Comparison of ENCODE assay signal across 13 cellular contexts in genomic region chr9:72542538-72542835, GRCh38. TPM values are rescaled to one million over a fixed set of nuclear protein-coding genes. Genes with fewer than 3 reads are reported as not detected.
DNase-seq lines count a peak whose midpoint lies in the region; ATAC-seq and TF ChIP-seq lines count a peak whose summit lies in the region.
"Not testable (repeated sequence)": the region's sequence is repeated elsewhere in the genome, so short reads cannot be mapped to it uniquely, and the experiment has no call there.
"Had no signal": no experiment of that assay in that cellular context is flagged by ENCODE, and none has a peak within 500 bp of the region (broad histone marks: within the 10 kb centered on the region; RNA-seq: fewer than 3 reads in every experiment).

No MANE protein-coding gene starts in this region.

- H2AFZ ChIP-seq in fibroblast of lung (ENCODE audit: low read length), result not testable (repeated sequence)

- not testable (repeated sequence) for H3K27ac ChIP-seq in fibroblast of lung (ENCODE audit: insufficient read depth, low read length); left lung

- not testable (repeated sequence) for H3K4me3 Mint-ChIP-seq in activated naive CD8-positive, alpha-beta T cell treated with anti-CD3 and anti-CD28 coated beads for 36 hours; chondrocyte (ENCODE audit: unreplicated experiment)

- intact Hi-C loops in left lung (cut with DNase I), result not testable (repeated sequence)

- not testable (repeated sequence) for H4K20me1 ChIP-seq in fibroblast of lung (ENCODE audit: control insufficient read depth, extremely low read depth, insufficient read depth, low read length)

- H3K4me3 ChIP-seq in fibroblast of lung (replicated peaks in 1 of 4; ENCODE audit: control extremely low read depth in 1 of 4, insufficient read depth in 1 of 4, low read depth in 3 of 4, low read length in 4 of 4); left lung: not testable (repeated sequence)

- H3K36me3 ChIP-seq in fibroblast of lung (ENCODE audit: control insufficient read depth, insufficient read depth, low read length); left lung: not testable (repeated sequence)

- DNase-seq in EL (peak; percentile 69), LHCN-M2 (ENCODE audit: low read depth) (peak; percentile 47), fibroblast of lung (ENCODE audit: low read depth in 2 of 2) (peak; percentile 53 to 72)
- DNase-seq in activated naive CD8-positive, alpha-beta T cell treated with anti-CD3 and anti-CD28 coated beads for 36 hours; chondrocyte (ENCODE audit: low spot score); left lung: not testable (repeated sequence)

- H3K27ac Mint-ChIP-seq in activated naive CD8-positive, alpha-beta T cell treated with anti-CD3 and anti-CD28 coated beads for 36 hours, result peak overlapping the region; percentile 88
- H3K27ac Mint-ChIP-seq in chondrocyte (ENCODE audit: unreplicated experiment), result peak overlapping the region; percentile 70

- peaks cover 14% of the 10 kb centered on the region for H3K4me1 Mint-ChIP-seq in activated naive CD8-positive, alpha-beta T cell treated with anti-CD3 and anti-CD28 coated beads for 36 hours
- peaks cover 41% of the 10 kb centered on the region for H3K4me1 Mint-ChIP-seq in chondrocyte (ENCODE audit: low read depth)

- H3K9me3 Mint-ChIP-seq in activated naive CD8-positive, alpha-beta T cell treated with anti-CD3 and anti-CD28 coated beads for 36 hours; chondrocyte (ENCODE audit: low read depth): not testable (repeated sequence)

- H3K79me2 ChIP-seq in fibroblast of lung (ENCODE audit: control insufficient read depth, insufficient read depth, low read length), result not testable (repeated sequence)

- H3K4me1 ChIP-seq in fibroblast of lung (ENCODE audit: control insufficient read depth, extremely low read depth, insufficient read depth, low read length); left lung: not testable (repeated sequence)

- H3K4me2 ChIP-seq in fibroblast of lung (ENCODE audit: extremely low read depth, insufficient read depth, low read length), result not testable (repeated sequence)

- not testable (repeated sequence) for H3K9me3 ChIP-seq in fibroblast of lung (ENCODE audit: control insufficient read depth, insufficient read depth, low read depth, low read length); left lung

- not testable (repeated sequence) for TF ChIP-seq CTCF in chondrocyte (IDR thresholded peaks at IDR 0.05); fibroblast of lung (conservative IDR thresholded peaks at IDR 0.05 in 1 of 2, IDR thresholded peaks at IDR 0.05 in 1 of 2; ENCODE audit: low read depth in 1 of 2, low read length in 2 of 2); left lung (IDR thresholded peaks at IDR 0.05)

- not testable (repeated sequence) for H3K27me3 ChIP-seq in fibroblast of lung (ENCODE audit: control insufficient read depth, insufficient read depth, low read length); left lung

- peak; percentile 56; the same call in 2 of the 3 replicates for ATAC-seq in SK-N-SH treated with all-trans-retinoic acid at 6 μM for 48 hours
- ATAC-seq in left lung, result peak; percentile 7

- not testable (repeated sequence) for H3K27me3 Mint-ChIP-seq in activated naive CD8-positive, alpha-beta T cell treated with anti-CD3 and anti-CD28 coated beads for 36 hours; chondrocyte (ENCODE audit: low read depth)

- not testable (repeated sequence) for H3K9ac ChIP-seq in fibroblast of lung (ENCODE audit: insufficient read depth, low read length)

- H3K36me3 Mint-ChIP-seq in activated naive CD8-positive, alpha-beta T cell treated with anti-CD3 and anti-CD28 coated beads for 36 hours; chondrocyte (ENCODE audit: low read depth): not testable (repeated sequence)

RNA-seq across cellular contexts. Expression of gene TMC1, which starts 21.1 kb away (rescaled TPM):
- not detected in 2 replicates for total RNA-seq in LHCN-M2 (2014; rRNA removed)
- polyA plus RNA-seq in LHCN-M2 (2012), result 0.06 TPM
- not detected for total RNA-seq in activated naive CD8-positive, alpha-beta T cell treated with anti-CD3 and anti-CD28 coated beads for 36 hours
- total RNA-seq in chondrocyte, result not detected in 3 replicates
- 0.33 TPM in 1 of 2 replicates, not detected in the other for total RNA-seq in fibroblast of lung
- polyA plus RNA-seq in fibroblast of lung, result 0.02 and 0.27 TPM in 2 replicates
- 0.28 TPM in 1 of 2 replicates, not detected in the other for polyA plus RNA-seq in fibroblast of lung (2012)
- polyA minus RNA-seq in fibroblast of lung (ENCODE audit: low replicate concordance), result not detected in 2 replicates
- under 1 TPM in 1 of 2 donors, not detected in 1; 0.26 TPM for total RNA-seq in left lung
- total RNA-seq: activated CD8-positive, alpha-beta memory T cell treated with anti-CD3 and anti-CD28 coated beads, Interleukin-2, amount 10 ng/mL, durations not matched to agents 7 days and 5 days; CD4-positive, alpha-beta T cell; progenitor cell of endocrine pancreas; suprapubic skin; T-helper 2 cell treated with Interferon-gamma antibody and Interleukin-4, amounts not matched to agents 100 ng/mL and 5 ng/mL, for 36 hours had no signal
- polyA plus RNA-seq: immature natural killer cell had no signal
